Comparison of ENCODE assay signal across 8 cellular contexts in the genomic region with DNA sequence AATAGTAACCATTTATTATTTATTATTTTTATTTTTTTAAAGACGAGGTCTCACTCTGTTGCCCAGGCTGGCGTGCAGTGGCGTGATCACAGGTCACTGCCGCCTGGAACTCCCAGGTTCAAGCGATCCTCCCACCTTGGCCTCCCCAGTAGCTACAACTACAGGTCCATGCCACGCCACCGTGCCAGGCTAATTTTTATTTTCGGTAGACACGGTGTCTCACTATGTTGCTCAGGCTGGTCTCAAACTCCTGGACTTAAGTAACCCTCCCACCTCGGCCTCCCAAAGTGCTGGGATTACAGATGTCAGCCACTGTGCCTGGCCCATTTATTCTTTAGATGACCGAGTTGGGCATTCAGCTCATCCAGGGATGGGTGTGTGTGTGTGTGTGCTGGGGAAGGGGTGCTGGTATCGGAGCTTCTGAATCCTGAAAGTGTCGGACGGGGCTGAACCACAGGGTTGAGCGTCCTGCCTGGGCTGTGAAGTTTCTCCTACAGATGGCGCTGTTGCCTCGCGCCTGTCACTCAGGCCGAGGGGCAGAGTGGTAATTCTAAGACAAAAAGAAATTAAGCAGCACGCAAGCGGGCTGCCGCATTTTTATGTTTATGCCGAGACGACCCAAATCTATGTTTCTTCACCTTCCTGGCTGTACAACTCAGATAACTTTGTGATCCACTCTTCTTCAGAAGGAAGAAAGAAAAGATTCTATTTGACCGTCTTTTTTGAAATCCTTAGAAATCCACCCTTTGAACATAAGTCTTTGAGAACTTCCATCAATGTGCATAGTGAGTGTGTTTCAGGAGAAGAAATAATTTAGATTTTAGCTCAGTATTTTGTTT.
DNase-seq lines count a peak whose midpoint lies in the region; ATAC-seq and TF ChIP-seq lines count a peak whose summit lies in the region.

No MANE protein-coding gene starts in this region.

- H3K27me3 ChIP-seq in SJSA1 (replicated peaks), result peaks cover 28% of the 10 kb centered on the region
- no peaks in the 10 kb centered on the region for H3K27me3 ChIP-seq in prostate gland (replicated peaks; ENCODE audit: insufficient read depth)
- H3K27me3 ChIP-seq in aorta (ENCODE audit: control insufficient read depth in 1 of 2, insufficient read depth in 2 of 2, low read length in 1 of 2), result no peaks in the 10 kb centered on the region

- no peak for TF ChIP-seq POLR2A in prostate gland (IDR thresholded peaks at IDR 0.05)

- H3K27me3 Mint-ChIP-seq in activated naive CD8-positive, alpha-beta T cell treated with anti-CD3 and anti-CD28 coated beads for 36 hours, result peaks cover 4% of the 10 kb centered on the region

- peaks cover 5% of the 10 kb centered on the region for H3K4me1 Mint-ChIP-seq in activated naive CD8-positive, alpha-beta T cell treated with anti-CD3 and anti-CD28 coated beads for 36 hours

- H3K36me3 Mint-ChIP-seq in activated naive CD8-positive, alpha-beta T cell treated with anti-CD3 and anti-CD28 coated beads for 36 hours, result no peaks in the 10 kb centered on the region

- no peak overlapping the region for H3K4me3 Mint-ChIP-seq in activated naive CD8-positive, alpha-beta T cell treated with anti-CD3 and anti-CD28 coated beads for 36 hours

- peak; percentile 33 for DNase-seq in NCI-H510A treated with DMSO at 0.1 percent for 48 hours (lab: John Stamatoyannopoulos, UW)
- DNase-seq in NCI-H510A (lab: John Stamatoyannopoulos, UW), result no peak
- peak; percentile 48 for DNase-seq in HuH-7.5 (ENCODE audit: low spot score)
- DNase-seq in SJSA1 (ENCODE audit: low read depth in 1 of 2, low spot score in 2 of 2), result peak; percentile 54 to 57
- DNase-seq in activated naive CD8-positive, alpha-beta T cell treated with anti-CD3 and anti-CD28 coated beads for 36 hours, result peak; percentile 61
- DNase-seq in Right ventricle myocardium superior, result peak; percentile 75
- DNase-seq in prostate gland (ENCODE audit: low spot score), result peak; percentile 43
- DNase-seq in aorta, result peak; percentile 61 to 79

- no peak overlapping the region for H3K27ac Mint-ChIP-seq in activated naive CD8-positive, alpha-beta T cell treated with anti-CD3 and anti-CD28 coated beads for 36 hours

- TF ChIP-seq CTCF in prostate gland (IDR thresholded peaks at IDR 0.05), result peak; percentile 47 to 88 (median 70)

- intact Hi-C loops in Right ventricle myocardium superior (cut with DNase I) (loop anchor here (5.0 to 10.0 kb wide), 2 partner anchors 156 to 911 kb away; no protein-coding TSS in a partner anchor), prostate gland (cut with DNase I) (loop anchor here (5.0 kb wide), 1 partner anchor 1686 kb away; no protein-coding TSS in a partner anchor), aorta (cut with DNase I) (loop anchor here in 1 of 2 donors (5.0 kb wide), 1 partner anchor 51 kb away; no protein-coding TSS in a partner anchor)

- no peaks in the 10 kb centered on the region for H3K36me3 ChIP-seq in SJSA1
- no peaks in the 10 kb centered on the region for H3K36me3 ChIP-seq in prostate gland
- H3K36me3 ChIP-seq in aorta (ENCODE audit: control insufficient read depth in 1 of 2, insufficient read depth in 2 of 2, low read length in 1 of 2), result no peaks in the 10 kb centered on the region

- H3K9me3 ChIP-seq in SJSA1 (replicated peaks) (no peaks in the 10 kb centered on the region), prostate gland (no peaks in the 10 kb centered on the region), aorta (ENCODE audit: control insufficient read depth, low read length) (no peaks in the 10 kb centered on the region)

- H3K4me3 ChIP-seq in SJSA1 (no peak overlapping the region), prostate gland (no peak overlapping the region), aorta (ENCODE audit: low read length in 2 of 2) (no peak overlapping the region)

- WGBS in prostate gland, result 39% methylated on average over 25 of the region's 25 CpGs
- WGBS in aorta, 2 donors, result 34 to 38% methylated on average over 25 of the region's 25 CpGs

- H3K9me3 Mint-ChIP-seq in activated naive CD8-positive, alpha-beta T cell treated with anti-CD3 and anti-CD28 coated beads for 36 hours, result no peaks in the 10 kb centered on the region

- peak; percentile 88 for ATAC-seq in Right ventricle myocardium superior (ENCODE audit: poor library complexity)
- peak; percentile 53 for ATAC-seq in aorta (ENCODE audit: low FRiP score)

- H3K4me1 ChIP-seq in SJSA1 (replicated peaks) (peaks cover 5% of the 10 kb centered on the region; the same call in 1 of the 2 replicates), prostate gland (replicated peaks) (no peaks in the 10 kb centered on the region), aorta (ENCODE audit: control insufficient read depth in 1 of 2, insufficient read depth in 2 of 2, low read length in 2 of 2) (no peaks in the 10 kb centered on the region)

- H3K27ac ChIP-seq in SJSA1 (no peak overlapping the region), prostate gland (no peak overlapping the region), aorta (ENCODE audit: low read depth in 1 of 2, low read length in 2 of 2) (no peak overlapping the region)
